1 cellular context compared by ENCODE assay signal in genomic region chr16:73063854-73064226, GRCh38.
TF ChIP-seq lines count a peak whose summit lies in the region.

No MANE protein-coding gene starts in this region.

TF ChIP-seq in IMR-90, 13 proteins besides CTCF, POLR2A, EP300 and RAD21:
- no peak for TF ChIP-seq MXI1 (IDR thresholded peaks at IDR 0.05; ENCODE audit: borderline replicate concordance, low read depth, low read length)
